ENCODE assay signal across 16 cellular contexts in genomic region chr10:48594799-48595198, GRCh38. TPM values are rescaled to one million over a fixed set of nuclear protein-coding genes. Genes with fewer than 3 reads are reported as not detected.
DNase-seq lines count a peak whose midpoint lies in the region; ATAC-seq, FAIRE-seq and TF ChIP-seq lines count a peak whose summit lies in the region.
"Had no signal": no experiment of that assay in that cellular context is flagged by ENCODE, and none has a peak within 500 bp of the region (broad histone marks: within the 10 kb centered on the region; RNA-seq: fewer than 3 reads in every experiment).

No MANE protein-coding gene starts in this region.

- peak; percentile 51 for DNase-seq in H9
- DNase-seq in NCI-H128 (lab: John Stamatoyannopoulos, UW; ENCODE audit: unreplicated experiment): peak; percentile 27
- DNase-seq in RWPE1 (ENCODE audit: low spot score): no peak
- DNase-seq in neural crest cell (ENCODE audit: low read depth, low spot score): no peak
- DNase-seq in D721Med (ENCODE audit: insufficient read length, low spot score): no peak
- no peak for DNase-seq in upper lobe of left lung
- DNase-seq: activated CD4-positive, alpha-beta T cell treated with anti-CD3 and anti-CD28 coated beads for 1 hour; activated naive CD4-positive, alpha-beta T cell treated with anti-CD3 and anti-CD28 coated beads, Interleukin-2, amount 10 ng/mL, durations not matched to agents 7 days and 5 days; left colon; NCI-H82; posterior cingulate gyrus had no signal

- no peak overlapping the region for H2BK15ac ChIP-seq in H9 (ENCODE audit: low read depth, low read length)

- H3K9me3 Mint-ChIP-seq in H9 (no peaks in the 10 kb centered on the region), neural crest cell (no peaks in the 10 kb centered on the region)
- H3K9me3 Mint-ChIP-seq: activated naive CD4-positive, alpha-beta T cell treated with anti-CD3 and anti-CD28 coated beads, Interleukin-2, amount 10 ng/mL, durations not matched to agents 7 days and 5 days; stimulated activated naive CD8-positive, alpha-beta T cell treated with anti-CD3 and anti-CD28 coated beads, Interleukin-15, Interleukin-2, amounts not matched to agents 100 ng/mL and 50 ng/mL, for 24 hours; T-helper 1 cell treated with Interleukin-12 subunit alpha and Interleukin-12 subunit beta and Interleukin-4 antibody, amounts not matched to agents 30 μg/mL and 1 μg/mL, for 36 hours had no signal

- H3K4me3 ChIP-seq in upper lobe of left lung: no peak overlapping the region
- H3K4me3 ChIP-seq: smooth muscle cell had no signal

- no peak overlapping the region for H3K4ac ChIP-seq in H9 (ENCODE audit: low read depth, low read length)

- H3K14ac ChIP-seq in H9 (ENCODE audit: insufficient read depth, low read length): no peak overlapping the region

- no peak for TF ChIP-seq POLR2A in upper lobe of left lung (IDR thresholded peaks at IDR 0.05)

- H3K27ac ChIP-seq in H9 (ENCODE audit: insufficient read length, low read depth, low read length) (no peak overlapping the region), RWPE1 (peak overlapping the region; percentile 61), upper lobe of left lung (no peak overlapping the region)

- no peak for TF ChIP-seq EP300 in upper lobe of left lung (IDR thresholded peaks at IDR 0.05)

- H3K4me1 ChIP-seq in H9 (ENCODE audit: insufficient read depth, low read length) (peaks cover 3% of the 10 kb centered on the region; the same call in 1 of the 2 replicates), upper lobe of left lung (no peaks in the 10 kb centered on the region)

- H3K27ac Mint-ChIP-seq in H9: peak overlapping the region; percentile 2 to 30 (median 25); a peak in 3 of 7 replicates
- no peak overlapping the region for H3K27ac Mint-ChIP-seq in neural crest cell (ENCODE audit: unreplicated experiment)
- H3K27ac Mint-ChIP-seq: activated naive CD4-positive, alpha-beta T cell treated with anti-CD3 and anti-CD28 coated beads, Interleukin-2, amount 10 ng/mL, durations not matched to agents 7 days and 5 days; stimulated activated naive CD8-positive, alpha-beta T cell treated with anti-CD3 and anti-CD28 coated beads, Interleukin-15, Interleukin-2, amounts not matched to agents 100 ng/mL and 50 ng/mL, for 24 hours; T-helper 1 cell treated with Interleukin-12 subunit alpha and Interleukin-12 subunit beta and Interleukin-4 antibody, amounts not matched to agents 30 μg/mL and 1 μg/mL, for 36 hours had no signal

- no peaks in the 10 kb centered on the region for H3K79me1 ChIP-seq in H9 (ENCODE audit: insufficient read depth, low read depth, low read length, poor library complexity, severe bottlenecking)

- H3K27me3 ChIP-seq in H9 (ENCODE audit: insufficient read depth, low read length) (no peaks in the 10 kb centered on the region), upper lobe of left lung (no peaks in the 10 kb centered on the region)

- no peak overlapping the region for H3K23ac ChIP-seq in H9 (ENCODE audit: insufficient read length, low read depth, low read length)

- H2AFZ ChIP-seq in H9 (ENCODE audit: low read length): no peak overlapping the region

- H3K27me3 Mint-ChIP-seq in H9 (ENCODE audit: low read depth) (peaks cover 70% of the 10 kb centered on the region), neural crest cell (ENCODE audit: low read depth) (no peaks in the 10 kb centered on the region)
- H3K27me3 Mint-ChIP-seq: stimulated activated naive CD8-positive, alpha-beta T cell treated with anti-CD3 and anti-CD28 coated beads, Interleukin-15, Interleukin-2, amounts not matched to agents 100 ng/mL and 50 ng/mL, for 24 hours had no signal

- H3T11ph ChIP-seq in H9 (ENCODE audit: low read length): no peak overlapping the region

- H4K5ac ChIP-seq in H9 (ENCODE audit: insufficient read length, low read depth, low read length): no peak overlapping the region

- H3K9ac ChIP-seq in H9 (ENCODE audit: extremely low read depth, insufficient read length, low read length): no peak overlapping the region

- TF ChIP-seq CTCF in H9 (conservative IDR thresholded peaks at IDR 0.05) (no peak), RWPE1 (conservative IDR thresholded peaks at IDR 0.05; ENCODE audit: low read depth) (no peak), neural crest cell (conservative IDR thresholded peaks at IDR 0.05) (no peak), D721Med (IDR thresholded peaks at IDR 0.05; ENCODE audit: insufficient read depth, missing control alignments) (no peak), upper lobe of left lung (IDR thresholded peaks at IDR 0.05) (no peak)

- peaks cover 23 to 33% of the 10 kb centered on the region in 2 experiments for H3K4me1 Mint-ChIP-seq in H9
- H3K4me1 Mint-ChIP-seq in neural crest cell: peaks cover 20% of the 10 kb centered on the region
- H3K4me1 Mint-ChIP-seq: activated naive CD4-positive, alpha-beta T cell treated with anti-CD3 and anti-CD28 coated beads, Interleukin-2, amount 10 ng/mL, durations not matched to agents 7 days and 5 days had no signal

- H3K4me2 ChIP-seq in H9 (ENCODE audit: insufficient read depth, insufficient read length, low read length): no peak overlapping the region
- H3K4me2 ChIP-seq: smooth muscle cell had no signal

- no peak overlapping the region for H3K56ac ChIP-seq in H9 (ENCODE audit: insufficient read length, low read depth, low read length)

- no CpG with 5 or more reads among the region's 3 CpGs for WGBS in H9 (ENCODE audit: extremely low coverage, insufficient read length, low lambda C conversion rate)
- 51 to 81% methylated on average over 3 of the region's 3 CpGs for WGBS in upper lobe of left lung, 2 donors

- CTCF ChIA-PET in RWPE1 (lab: Yijun Ruan, JAX): no interaction called here

- no peak overlapping the region for H4K91ac ChIP-seq in H9 (ENCODE audit: insufficient read length, low read depth, low read length)

- no peaks in the 10 kb centered on the region for H3K79me2 ChIP-seq in H9 (ENCODE audit: insufficient read depth, low read length)

- no peaks in the 10 kb centered on the region for H4K20me1 ChIP-seq in H9 (ENCODE audit: control insufficient read depth, insufficient read depth, insufficient read length)

- no peaks in the 10 kb centered on the region for H3K23me2 ChIP-seq in H9 (ENCODE audit: insufficient read length, low read depth, low read length, poor library complexity, severe bottlenecking)

- H3K36me3 Mint-ChIP-seq in H9 (ENCODE audit: insufficient read depth in 1 of 3, low read depth in 3 of 3) (no peaks in the 10 kb centered on the region), neural crest cell (ENCODE audit: low read depth) (no peaks in the 10 kb centered on the region)
- H3K36me3 Mint-ChIP-seq: activated naive CD4-positive, alpha-beta T cell treated with anti-CD3 and anti-CD28 coated beads, Interleukin-2, amount 10 ng/mL, durations not matched to agents 7 days and 5 days had no signal

- no peak overlapping the region for H2BK5ac ChIP-seq in H9 (ENCODE audit: insufficient read length, low read length)

- H4K8ac ChIP-seq in H9 (replicated peaks; ENCODE audit: insufficient read length, low read depth, low read length): no peak overlapping the region

- no peak for ATAC-seq in HG02973 (IDR thresholded peaks at IDR 0.05; ENCODE audit: unreplicated experiment)
- no peak for ATAC-seq in upper lobe of left lung (ENCODE audit: low FRiP score in 2 of 2)
- ATAC-seq: left colon had no signal

- H2BK12ac ChIP-seq in H9 (ENCODE audit: insufficient read length, low read depth, low read length): no peak overlapping the region

- H2BK20ac ChIP-seq in H9 (ENCODE audit: low read depth, low read length, poor library complexity, severe bottlenecking): no peak overlapping the region

- H3K36me3 ChIP-seq in upper lobe of left lung: no peaks in the 10 kb centered on the region

- H3K9me3 ChIP-seq in H9 (ENCODE audit: control insufficient read depth, low read depth, low read length): no peaks in the 10 kb centered on the region
- no peaks in the 10 kb centered on the region for H3K9me3 ChIP-seq in upper lobe of left lung

- no peak for FAIRE-seq in D721Med (lab: Jason Lieb, UNC)
- FAIRE-seq: GM19239 had no signal

- H3K18ac ChIP-seq in H9 (ENCODE audit: insufficient read length, low read depth, low read length): no peak overlapping the region

- no peak overlapping the region for H2BK120ac ChIP-seq in H9 (ENCODE audit: low read depth, low read length, poor library complexity, severe bottlenecking)

- H2AK5ac ChIP-seq in H9 (ENCODE audit: insufficient read length, low read length): no peak overlapping the region

- POLR2A ChIA-PET in RWPE1 (lab: Yijun Ruan, JAX; ENCODE audit: low non-redundant PET): no interaction called here

- H3K4me3 Mint-ChIP-seq in H9 (peak overlapping the region; percentile 13 to 16; a peak in 2 of 5 replicates), neural crest cell (peak overlapping the region; percentile 1)
- H3K4me3 Mint-ChIP-seq: activated naive CD4-positive, alpha-beta T cell treated with anti-CD3 and anti-CD28 coated beads, Interleukin-2, amount 10 ng/mL, durations not matched to agents 7 days and 5 days; stimulated activated naive CD8-positive, alpha-beta T cell treated with anti-CD3 and anti-CD28 coated beads, Interleukin-15, Interleukin-2, amounts not matched to agents 100 ng/mL and 50 ng/mL, for 24 hours; T-helper 1 cell treated with Interleukin-12 subunit alpha and Interleukin-12 subunit beta and Interleukin-4 antibody, amounts not matched to agents 30 μg/mL and 1 μg/mL, for 36 hours had no signal

RNA-seq across cellular contexts. Expression of gene ARHGAP22, which starts 10.1 kb away (rescaled TPM):
- 6.9 and 7.4 TPM in 2 replicates for total RNA-seq in H9 (2021)
- total RNA-seq in neural crest cell: 5.2 and 7.5 TPM in 2 replicates
- total RNA-seq in upper lobe of left lung: 10 to 100 TPM in 1 of 6 donors, 1 to 10 TPM in 5; 1.4 to 25.1 (median 7.1) TPM

Comparison
In these comparisons a context has a peak if more than half of its experiments do, and no peak if none do; other contexts are left out.
1. DNase-seq: peak in H9 (single experiment) and NCI-H128 (single experiment); none in RWPE1 (single experiment), neural crest cell (single experiment), D721Med (single experiment) and upper lobe of left lung (0 of 2).